ENCODE assay signal across 28 cellular contexts in genomic region chr9:28699632-28700031, GRCh38.
"Had no signal": no experiment of that assay in that cellular context is flagged by ENCODE, and none has a peak within 500 bp of the region (broad histone marks: within the 10 kb centered on the region; RNA-seq: fewer than 3 reads in every experiment).

No MANE protein-coding gene starts in this region.

- H3K4me3 ChIP-seq: neural progenitor cell, ovary, psoas muscle, right lobe of liver, sigmoid colon, stomach, thoracic aorta, thyroid gland, tibial nerve, upper lobe of left lung, uterus had no signal

- H3K27ac ChIP-seq: neural progenitor cell, ovary, parathyroid adenoma, psoas muscle, right lobe of liver, sigmoid colon, stomach, thoracic aorta, thyroid gland, tibial nerve, upper lobe of left lung, uterus had no signal

- H3K4me1 ChIP-seq: parathyroid adenoma, psoas muscle, right lobe of liver, sigmoid colon, stomach, thyroid gland, tibial nerve, upper lobe of left lung, uterus had no signal

- ATAC-seq: naive thymus-derived CD4-positive, alpha-beta T cell; natural killer cell; psoas muscle; right cardiac atrium; right lobe of liver; stimulated activated memory B cell treated with anti-CD40 and anti-IgM and Interleukin-4, amounts not matched to agents 10 μg/mL and 1 μg/mL and 100 μg/mL, for 72 hours; stimulated activated naive CD8-positive, alpha-beta T cell treated with anti-CD3 and anti-CD28 coated beads, Interleukin-15, Interleukin-2, amounts not matched to agents 100 U/mL and 50 U/mL, for 24 hours had no signal

- H3K27me3 Mint-ChIP-seq: naive thymus-derived CD4-positive, alpha-beta T cell; progenitor cell of endocrine pancreas; stimulated activated memory B cell treated with anti-CD40 and anti-IgM and Interleukin-4, amounts not matched to agents 10 μg/mL and 1 μg/mL and 100 μg/mL, for 72 hours had no signal

- H3K9me3 ChIP-seq: ovary, right lobe of liver, thyroid gland had no signal

- H3K27ac Mint-ChIP-seq: naive thymus-derived CD4-positive, alpha-beta T cell; natural killer cell; nephron; neural progenitor cell; progenitor cell of endocrine pancreas; stimulated activated memory B cell treated with anti-CD40 and anti-IgM and Interleukin-4, amounts not matched to agents 10 μg/mL and 1 μg/mL and 100 μg/mL, for 72 hours had no signal

- H3K27me3 ChIP-seq: neural progenitor cell, ovary, right lobe of liver, sigmoid colon, stomach, thyroid gland, tibial nerve, upper lobe of left lung, uterus had no signal

- H3K36me3 ChIP-seq: neural progenitor cell, ovary, right lobe of liver, sigmoid colon, stomach, thoracic aorta, thyroid gland, tibial nerve, upper lobe of left lung, uterus had no signal

- H3K4me1 Mint-ChIP-seq: naive thymus-derived CD4-positive, alpha-beta T cell; nephron; neural progenitor cell; stimulated activated memory B cell treated with anti-CD40 and anti-IgM and Interleukin-4, amounts not matched to agents 10 μg/mL and 1 μg/mL and 100 μg/mL, for 72 hours had no signal

- H3K4me3 Mint-ChIP-seq: naive thymus-derived CD4-positive, alpha-beta T cell; natural killer cell; nephron; neural progenitor cell; stimulated activated memory B cell treated with anti-CD40 and anti-IgM and Interleukin-4, amounts not matched to agents 10 μg/mL and 1 μg/mL and 100 μg/mL, for 72 hours had no signal

- DNase-seq: naive thymus-derived CD4-positive, alpha-beta T cell; natural killer cell; occipital lobe; ovary; posterior cingulate gyrus; psoas muscle; right cardiac atrium; right lobe of liver; sigmoid colon; small intestine; stimulated activated CD4-positive, alpha-beta T cell treated with anti-CD3 and anti-CD28 coated beads, Interleukin-15, amount 100 ng/mL, for 24 hours; stimulated activated CD4-positive, alpha-beta T cell treated with anti-CD3 and anti-CD28 coated beads, Interleukin-4, amount 100 ng/mL, for 1 hour; stimulated activated CD4-positive, alpha-beta T cell treated with anti-CD3 and anti-CD28 coated beads, Interleukin-4, amount 100 ng/mL, for 4 hours; stimulated activated CD8-positive, alpha-beta memory T cell treated with anti-CD3 and anti-CD28 coated beads, Interleukin-4, amount 100 ng/mL, for 48 hours; stimulated activated naive CD4-positive, alpha-beta T cell; stimulated activated naive CD8-positive, alpha-beta T cell treated with anti-CD3 and anti-CD28 coated beads, Interleukin-15, Interleukin-2, amounts not matched to agents 100 U/mL and 50 U/mL, for 24 hours; stomach; thyroid gland; trophoblast cell; upper lobe of left lung; uterus had no signal
